9 cellular contexts compared by ENCODE assay signal in genomic region chr12:46517579-46517962, GRCh38.
DNase-seq lines count a peak whose midpoint lies in the region; ATAC-seq and TF ChIP-seq lines count a peak whose summit lies in the region.
"Had no signal": no experiment of that assay in that cellular context is flagged by ENCODE, and none has a peak within 500 bp of the region (broad histone marks: within the 10 kb centered on the region; RNA-seq: fewer than 3 reads in every experiment).

No MANE protein-coding gene starts in this region.

- peak overlapping the region; percentile 23 for H3K4me3 Mint-ChIP-seq in stimulated activated effector memory CD8-positive, alpha-beta T cell treated with anti-CD3 and anti-CD28 coated beads, Interleukin-12 subunit alpha, Interleukin-12 subunit beta, amount 100 ng/mL, for 72 hours
- H3K4me3 Mint-ChIP-seq in mesothelial cell of epicardium = no peak overlapping the region

- CTCF ChIA-PET in OCI-LY7 (lab: Charles Lee; ENCODE audit: unreplicated experiment) = no interaction called here

- H3K27ac ChIP-seq in OCI-LY7 (ENCODE audit: low read depth, low read length, poor library complexity, severe bottlenecking) (no peak overlapping the region), Karpas-422 (ENCODE audit: low read length) (no peak overlapping the region)
- H3K27ac ChIP-seq: SJSA1 had no signal

- H3K4me3 ChIP-seq in OCI-LY7 (ENCODE audit: low read depth, low read length, poor library complexity, severe bottlenecking) (no peak overlapping the region), Karpas-422 (ENCODE audit: low read length) (no peak overlapping the region)
- H3K4me3 ChIP-seq: SJSA1 had no signal

- H3K27me3 Mint-ChIP-seq in mesothelial cell of epicardium (ENCODE audit: low read depth) = no peaks in the 10 kb centered on the region

- TF ChIP-seq CTCF in OCI-LY7 (conservative IDR thresholded peaks at IDR 0.05; ENCODE audit: low read length) = peak; percentile 21; the same call in 1 of the 2 replicates
- TF ChIP-seq CTCF in mesothelial cell of epicardium (IDR thresholded peaks at IDR 0.05; ENCODE audit: unreplicated experiment) = no peak

- H3K9me3 Mint-ChIP-seq in stimulated activated effector memory CD8-positive, alpha-beta T cell treated with anti-CD3 and anti-CD28 coated beads, Interleukin-12 subunit alpha, Interleukin-12 subunit beta, amount 100 ng/mL, for 72 hours = no peaks in the 10 kb centered on the region
- peaks cover 18% of the 10 kb centered on the region for H3K9me3 Mint-ChIP-seq in mesothelial cell of epicardium

- H3K4me2 ChIP-seq in OCI-LY7 (ENCODE audit: low read length) (no peak overlapping the region), Karpas-422 (ENCODE audit: low read depth, low read length, poor library complexity, severe bottlenecking) (no peak overlapping the region)

- BruUV-seq in OCI-LY7 (replicated peaks; lab: Mats Ljungman, UMichigan) = no TSS peak

- H4K20me1 ChIP-seq in OCI-LY7 (ENCODE audit: insufficient read depth, low read length) = no peaks in the 10 kb centered on the region
- H4K20me1 ChIP-seq in Karpas-422 (ENCODE audit: insufficient read depth, low read depth, low read length) = no peaks in the 10 kb centered on the region

- H3K79me2 ChIP-seq in OCI-LY7 (ENCODE audit: insufficient read depth, low read depth, low read length) (no peaks in the 10 kb centered on the region), Karpas-422 (ENCODE audit: low read length) (no peaks in the 10 kb centered on the region)

- no peak overlapping the region for H3K9ac ChIP-seq in Karpas-422 (ENCODE audit: low read length)

- no peaks in the 10 kb centered on the region for H3K36me3 Mint-ChIP-seq in stimulated activated effector memory CD8-positive, alpha-beta T cell treated with anti-CD3 and anti-CD28 coated beads, Interleukin-12 subunit alpha, Interleukin-12 subunit beta, amount 100 ng/mL, for 72 hours
- H3K36me3 Mint-ChIP-seq in mesothelial cell of epicardium = peaks cover 10% of the 10 kb centered on the region

- POLR2A ChIA-PET in OCI-LY7 (lab: Charles Lee) = no interaction called here

- peaks cover 35% of the 10 kb centered on the region for H3K4me1 Mint-ChIP-seq in stimulated activated effector memory CD8-positive, alpha-beta T cell treated with anti-CD3 and anti-CD28 coated beads, Interleukin-12 subunit alpha, Interleukin-12 subunit beta, amount 100 ng/mL, for 72 hours
- H3K4me1 Mint-ChIP-seq in mesothelial cell of epicardium = peaks cover 16% of the 10 kb centered on the region

- no peaks in the 10 kb centered on the region for H3K4me1 ChIP-seq in OCI-LY7 (ENCODE audit: insufficient read depth, low read length, poor library complexity, severe bottlenecking)
- no peaks in the 10 kb centered on the region for H3K4me1 ChIP-seq in Karpas-422 (ENCODE audit: low read length)

- no peaks in the 10 kb centered on the region for H3K9me2 ChIP-seq in OCI-LY7 (ENCODE audit: insufficient read depth, low read length)
- H3K9me2 ChIP-seq in Karpas-422 (replicated peaks; ENCODE audit: insufficient read depth, low read length) = no peaks in the 10 kb centered on the region

- no peaks in the 10 kb centered on the region for H3K27me3 ChIP-seq in Karpas-422 (ENCODE audit: low read length)

- ATAC-seq in GM18907 (IDR thresholded peaks at IDR 0.05; ENCODE audit: unreplicated experiment) = peak; percentile 29
- peak; percentile 17 for ATAC-seq in HG02610 (IDR thresholded peaks at IDR 0.05; ENCODE audit: unreplicated experiment)
- no peak for ATAC-seq in stimulated activated effector memory CD8-positive, alpha-beta T cell treated with anti-CD3 and anti-CD28 coated beads, Interleukin-12 subunit alpha, Interleukin-12 subunit beta, amount 100 ng/mL, for 72 hours

- H3K36me3 ChIP-seq in OCI-LY7 (ENCODE audit: insufficient read depth, low read length) = no peaks in the 10 kb centered on the region
- no peaks in the 10 kb centered on the region for H3K36me3 ChIP-seq in Karpas-422 (ENCODE audit: insufficient read depth, low read length)

- H3K27ac Mint-ChIP-seq in stimulated activated effector memory CD8-positive, alpha-beta T cell treated with anti-CD3 and anti-CD28 coated beads, Interleukin-12 subunit alpha, Interleukin-12 subunit beta, amount 100 ng/mL, for 72 hours = peak overlapping the region; percentile 78
- H3K27ac Mint-ChIP-seq in mesothelial cell of epicardium = no peak overlapping the region

- no peaks in the 10 kb centered on the region for H3K9me3 ChIP-seq in OCI-LY7 (ENCODE audit: low read length)
- no peaks in the 10 kb centered on the region for H3K9me3 ChIP-seq in Karpas-422 (ENCODE audit: low read length)

- no peak overlapping the region for H2AFZ ChIP-seq in OCI-LY7 (ENCODE audit: low read length)
- H2AFZ ChIP-seq in Karpas-422 (ENCODE audit: low read length) = no peak overlapping the region

- DNase-seq in OCI-LY7 (ENCODE audit: low spot score) (no peak), mucosa of gallbladder (ENCODE audit: low spot score) (no peak), Karpas-422 (no peak), mesothelial cell of epicardium (ENCODE audit: low spot score in 2 of 2, unreplicated experiment in 2 of 2) (no peak)
- no peak for DNase-seq in stimulated activated effector memory CD8-positive, alpha-beta T cell treated with anti-CD3 and anti-CD28 coated beads, Interleukin-12 subunit alpha, Interleukin-12 subunit beta, amount 100 ng/mL, for 72 hours (ENCODE audit: low spot score in 2 of 2)
- DNase-seq: HCEC 1CT had no signal

- intact Hi-C loops in OCI-LY7 (cut with micrococcal nuclease; ENCODE audit: unreplicated experiment) = no loop called here
